11 cellular contexts compared by ENCODE assay signal in the genomic region with DNA sequence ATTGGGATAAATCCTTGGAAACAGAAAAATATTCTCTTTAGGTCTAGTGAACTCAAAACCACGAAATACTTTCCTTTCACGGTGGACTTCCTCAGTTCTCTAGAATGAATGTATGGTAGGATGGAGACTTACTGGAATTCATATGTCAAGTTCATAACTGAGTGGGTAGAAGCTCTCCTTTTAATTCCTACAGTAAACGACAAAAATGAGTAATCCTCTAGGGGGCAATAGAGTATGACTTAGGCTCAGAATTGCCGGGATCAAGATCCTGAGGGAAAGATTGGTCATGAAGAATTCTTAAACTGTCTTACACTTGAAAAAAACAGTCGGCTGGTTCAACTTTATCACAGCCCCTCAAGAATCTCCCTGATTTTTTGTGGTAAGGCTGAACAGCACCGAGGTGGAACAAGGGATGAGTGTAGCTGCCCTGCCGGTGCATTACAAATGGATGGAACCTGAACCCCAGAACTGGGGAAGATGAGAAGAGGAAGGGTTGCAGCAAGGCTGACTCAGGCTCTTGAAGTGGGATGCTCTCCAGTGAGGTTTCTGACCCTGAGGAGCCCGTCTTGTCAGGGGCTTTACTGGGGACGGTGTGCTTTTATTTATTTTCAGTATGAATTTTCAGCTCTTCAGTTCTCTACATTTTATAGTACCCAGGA. TPM values are rescaled to one million over a fixed set of nuclear protein-coding genes. Genes with fewer than 3 reads are reported as not detected.
DNase-seq lines count a peak whose midpoint lies in the region; ATAC-seq and TF ChIP-seq lines count a peak whose summit lies in the region.
"Had no signal": no experiment of that assay in that cellular context is flagged by ENCODE, and none has a peak within 500 bp of the region (broad histone marks: within the 10 kb centered on the region; RNA-seq: fewer than 3 reads in every experiment).

No MANE protein-coding gene starts in this region.

- peak; percentile 57 for TF ChIP-seq RAD21 in SK-N-SH (IDR thresholded peaks at IDR 0.05; ENCODE audit: low read length)

- H3K36me3 ChIP-seq in heart right ventricle = no peaks in the 10 kb centered on the region
- no peaks in the 10 kb centered on the region for H3K36me3 ChIP-seq in SK-N-SH (replicated peaks in 1 of 2; ENCODE audit: control insufficient read depth in 1 of 2, insufficient read depth in 2 of 2, low read length in 1 of 2)
- H3K36me3 ChIP-seq in uterus = no peaks in the 10 kb centered on the region

- H3K79me2 ChIP-seq in SK-N-SH (ENCODE audit: insufficient read depth) = no peaks in the 10 kb centered on the region

- WGBS in heart right ventricle, 2 donors = 48 to 51% methylated on average over 9 of the region's 9 CpGs
- 63% methylated on average over 9 of the region's 9 CpGs for WGBS in SK-N-SH (ENCODE audit: low lambda C conversion rate)

- H3K9ac ChIP-seq in SK-N-SH = no peak overlapping the region

- TF ChIP-seq EP300 in SK-N-SH (IDR thresholded peaks at IDR 0.05; ENCODE audit: borderline replicate concordance in 1 of 2, low read depth in 1 of 2, low read length in 1 of 2) = no peak

- DNase-seq in heart right ventricle = no peak
- DNase-seq in Right ventricle myocardium superior = no peak
- no peak for DNase-seq in SK-N-SH
- DNase-seq in iPS-NIHi11 (ENCODE audit: low spot score) = peak; percentile 23
- no peak for DNase-seq in uterus
- DNase-seq in stimulated activated naive CD8-positive, alpha-beta T cell treated with anti-CD3 and anti-CD28 coated beads, Interleukin-15, amount 100 ng/mL, for 72 hours = no peak
- DNase-seq in GOT3 (lab: John Stamatoyannopoulos, UW) = no peak

- no peak overlapping the region for H3K27ac ChIP-seq in heart right ventricle
- H3K27ac ChIP-seq in SK-N-SH (ENCODE audit: low read depth in 2 of 2, low read length in 1 of 2) = peak overlapping the region in 1 of 2 experiments; percentile 93; a peak in 2 of 4 replicates
- no peak overlapping the region for H3K27ac ChIP-seq in uterus

- no peak overlapping the region for H2AFZ ChIP-seq in SK-N-SH (ENCODE audit: low read depth)

- TF ChIP-seq POLR2A in uterus (IDR thresholded peaks at IDR 0.05) = no peak

- H3K4me3 ChIP-seq in heart right ventricle (no peak overlapping the region), SK-N-SH (ENCODE audit: low read depth in 2 of 2, low read length in 1 of 2) (no peak overlapping the region), uterus (no peak overlapping the region)

- H4K20me1 ChIP-seq in SK-N-SH (ENCODE audit: insufficient read depth) = no peaks in the 10 kb centered on the region

- no peaks in the 10 kb centered on the region for H3K9me3 Mint-ChIP-seq in stimulated activated naive CD8-positive, alpha-beta T cell treated with anti-CD3 and anti-CD28 coated beads, Interleukin-15, amount 100 ng/mL, for 72 hours
- H3K9me3 Mint-ChIP-seq: activated naive CD4-positive, alpha-beta T cell treated with anti-CD3 and anti-CD28 coated beads, Interleukin-2, amount 50 U/mL, for 72 hours; IgD-negative memory B cell had no signal

- H3K9me3 ChIP-seq in heart right ventricle (no peaks in the 10 kb centered on the region), SK-N-SH (no peaks in the 10 kb centered on the region), uterus (no peaks in the 10 kb centered on the region)

- H3K4me1 Mint-ChIP-seq in stimulated activated naive CD8-positive, alpha-beta T cell treated with anti-CD3 and anti-CD28 coated beads, Interleukin-15, amount 100 ng/mL, for 72 hours = no peaks in the 10 kb centered on the region
- H3K4me1 Mint-ChIP-seq: IgD-negative memory B cell had no signal

- no peak overlapping the region for H3K4me3 Mint-ChIP-seq in stimulated activated naive CD8-positive, alpha-beta T cell treated with anti-CD3 and anti-CD28 coated beads, Interleukin-15, amount 100 ng/mL, for 72 hours
- H3K4me3 Mint-ChIP-seq: IgD-negative memory B cell had no signal

- POLR2A ChIA-PET in SK-N-SH (lab: Yijun Ruan, JAX) = no interaction called here

- CTCF ChIA-PET in SK-N-SH (lab: Yijun Ruan, JAX) = interaction anchor here (0.6 to 3.6 kb wide), 11 partner anchors 7 to 131 kb away, joined by 3 to 15 read pairs (median 3); a partner anchor contains a TSS

- H3F3A ChIP-seq in SK-N-SH (replicated peaks; ENCODE audit: insufficient read depth) = peaks cover 41% of the 10 kb centered on the region

- ATAC-seq in heart right ventricle (no peak), Right ventricle myocardium superior (ENCODE audit: poor library complexity) (no peak), GM18909 (IDR thresholded peaks at IDR 0.05; ENCODE audit: poor library complexity, unreplicated experiment) (no peak)
- ATAC-seq in stimulated activated naive CD8-positive, alpha-beta T cell treated with anti-CD3 and anti-CD28 coated beads, Interleukin-15, amount 100 ng/mL, for 72 hours = no peak
- ATAC-seq: activated naive CD4-positive, alpha-beta T cell treated with anti-CD3 and anti-CD28 coated beads, Interleukin-2, amount 50 U/mL, for 72 hours had no signal

- TF ChIP-seq CTCF in heart right ventricle (IDR thresholded peaks at IDR 0.05) (peak in 7 of 9 donors; percentile 39 to 56 (median 40)), SK-N-SH (IDR thresholded peaks at IDR 0.05) (peak; percentile 66), uterus (IDR thresholded peaks at IDR 0.05) (peak in 3 of 4 experiments; percentile 11 to 40 (median 18))

- no peaks in the 10 kb centered on the region for H3K27me3 ChIP-seq in heart right ventricle
- no peaks in the 10 kb centered on the region for H3K27me3 ChIP-seq in SK-N-SH (ENCODE audit: insufficient read depth)
- H3K27me3 ChIP-seq in uterus = no peaks in the 10 kb centered on the region

- intact Hi-C loops in heart right ventricle (cut with DNase I) = no loop called here
- intact Hi-C loops in Right ventricle myocardium superior (cut with DNase I) = no loop called here
- intact Hi-C loops in uterus (cut with DNase I; ENCODE audit: low total_unique reads) = no loop called here

- peaks cover 0 to 6% (median 0%) of the 10 kb centered on the region in 9 donors for H3K4me1 ChIP-seq in heart right ventricle
- peaks cover 0 to 32% of the 10 kb centered on the region in 2 experiments; a peak in 3 of 4 replicates for H3K4me1 ChIP-seq in SK-N-SH (ENCODE audit: control insufficient read depth in 1 of 2, insufficient read depth in 2 of 2, low read depth in 1 of 2, low read length in 1 of 2)
- H3K4me1 ChIP-seq in uterus = no peaks in the 10 kb centered on the region

- no peaks in the 10 kb centered on the region for H3K9me2 ChIP-seq in SK-N-SH

- 0 out of 2 replicates have a peak overlapping the region, but pooled peaks have one; percentile 70 for H3K4me2 ChIP-seq in SK-N-SH

- no peak overlapping the region for H3K27ac Mint-ChIP-seq in stimulated activated naive CD8-positive, alpha-beta T cell treated with anti-CD3 and anti-CD28 coated beads, Interleukin-15, amount 100 ng/mL, for 72 hours
- H3K27ac Mint-ChIP-seq: activated naive CD4-positive, alpha-beta T cell treated with anti-CD3 and anti-CD28 coated beads, Interleukin-2, amount 50 U/mL, for 72 hours; IgD-negative memory B cell had no signal

- H3K27me3 Mint-ChIP-seq in stimulated activated naive CD8-positive, alpha-beta T cell treated with anti-CD3 and anti-CD28 coated beads, Interleukin-15, amount 100 ng/mL, for 72 hours = peaks cover 7% of the 10 kb centered on the region
- H3K27me3 Mint-ChIP-seq: IgD-negative memory B cell had no signal

TF ChIP-seq in SK-N-SH, 30 proteins besides CTCF, POLR2A, EP300 and RAD21:
- TF ChIP-seq SMC3 (IDR thresholded peaks at IDR 0.05; ENCODE audit: low read depth, low read length) (peak; percentile 37), NRF1 (IDR thresholded peaks at IDR 0.05; ENCODE audit: low read depth, low read length) (no peak)
TF ChIP-seq in SK-N-SH: peak in this region for 1.

RNA-seq across cellular contexts. Expression of a gene that starts 14.0 kb away (rescaled TPM):
- total RNA-seq in heart right ventricle (10 to 100 TPM in 1 of 10 donors, 1 to 10 TPM in 9; 2.6 to 34.7 (median 3.9) TPM), Right ventricle myocardium superior (3.1 TPM), uterus (10 to 100 TPM in 3 of 4 donors, 1 to 10 TPM in 1; 5.6 to 78.3 (median 22.5) TPM)
- polyA plus RNA-seq in heart right ventricle (1 to 10 TPM; 1.5 to 2.8 TPM), SK-N-SH (2012; rRNA removed) (36.3 and 50.4 TPM in 2 replicates)
- 30.8 and 41.6 TPM in 2 replicates for polyA plus RNA-seq in SK-N-SH (2012; cell fraction: cytosol; rRNA removed)
- 105 and 108 TPM in 2 replicates for polyA plus RNA-seq in SK-N-SH (2012; cell fraction: nucleus; rRNA removed)
- polyA plus RNA-seq: IgD-negative memory B cell had no signal

RNA-seq across cellular contexts. Expression of a gene that starts 37.3 kb away (rescaled TPM):
- total RNA-seq in heart right ventricle (under 1 TPM in 2 of 10 donors, not detected in 8; 0.19 to 0.20 TPM), Right ventricle myocardium superior (not detected), uterus (1 to 10 TPM in 1 of 4 donors, under 1 TPM in 1, not detected in 2; 0.37 to 1.1 TPM)
- polyA plus RNA-seq in heart right ventricle (under 1 TPM in 1 of 2 donors, not detected in 1; 0.03 TPM), SK-N-SH (2012; rRNA removed) (0.08 and 0.21 TPM in 2 replicates)
- polyA plus RNA-seq in SK-N-SH (2012; cell fraction: cytosol; rRNA removed) = 0.10 and 0.13 TPM in 2 replicates
- polyA plus RNA-seq in SK-N-SH (2012; cell fraction: nucleus; rRNA removed) = 0.31 and 0.58 TPM in 2 replicates
- polyA plus RNA-seq: neural cell had no signal
